ENCODE assay signal across 8 cellular contexts in genomic region chr12:81128930-81129554, GRCh38. TPM values are rescaled to one million over a fixed set of nuclear protein-coding genes. Genes with fewer than 3 reads are reported as not detected.
DNase-seq lines count a peak whose midpoint lies in the region; ATAC-seq and TF ChIP-seq lines count a peak whose summit lies in the region.

No MANE protein-coding gene starts in this region.

- in situ Hi-C loops in mammary epithelial cell (cut with MboI; ENCODE audit: low sequenced_read_pairs in 2 of 2): no loop called here

- TF ChIP-seq CTCF in mammary epithelial cell (conservative IDR thresholded peaks at IDR 0.05 in 1 of 2, IDR thresholded peaks at IDR 0.05 in 1 of 2; ENCODE audit: extremely low read depth in 1 of 2, insufficient read depth in 1 of 2, low read depth in 1 of 2, low read length in 2 of 2): peak; percentile 88 to 94

- WGBS in mammary epithelial cell (ENCODE audit: low coverage, missing lambda C conversion rate): 0% methylated on average over 2 of the region's 2 CpGs

- H3K4me2 ChIP-seq in mammary epithelial cell (ENCODE audit: insufficient read depth, low read depth, low read length): no peak overlapping the region

- no peaks in the 10 kb centered on the region for H3K79me2 ChIP-seq in mammary epithelial cell (ENCODE audit: insufficient read depth, low read length)

- H3K4me3 ChIP-seq in mammary epithelial cell (replicated peaks in 1 of 3; ENCODE audit: insufficient read depth in 1 of 3, low read depth in 2 of 3, low read length in 3 of 3): no peak overlapping the region

- no peaks in the 10 kb centered on the region for H3K27me3 Mint-ChIP-seq in activated naive CD4-positive, alpha-beta T cell treated with anti-CD3 and anti-CD28 coated beads, Interleukin-2, amount 10 ng/mL, durations not matched to agents 7 days and 5 days

- no peak overlapping the region for H3K27ac Mint-ChIP-seq in activated naive CD4-positive, alpha-beta T cell treated with anti-CD3 and anti-CD28 coated beads, Interleukin-2, amount 10 ng/mL, durations not matched to agents 7 days and 5 days

- DNase-seq in DMS53 treated with DMSO at 0.1 percent for 48 hours (lab: John Stamatoyannopoulos, UW; ENCODE audit: unreplicated experiment): peak; percentile 92
- peak; percentile 38 to 62 for DNase-seq in NCI-H526 (lab: John Stamatoyannopoulos, UW)
- peak; percentile 27 for DNase-seq in mammary epithelial cell
- peak; percentile 55 for DNase-seq in left kidney (ENCODE audit: low read depth, low spot score)
- DNase-seq in activated naive CD4-positive, alpha-beta T cell treated with anti-CD3 and anti-CD28 coated beads, Interleukin-2, amount 10 ng/mL, durations not matched to agents 7 days and 5 days: no peak
- no peak for DNase-seq in stimulated activated CD4-positive, alpha-beta T cell treated with anti-CD3 and anti-CD28 coated beads, Interleukin-2, amount 100 ng/mL, for 24 hours

- no peaks in the 10 kb centered on the region for H3K9me3 ChIP-seq in mammary epithelial cell (replicated peaks; ENCODE audit: insufficient read depth, low read length)

- H3K36me3 Mint-ChIP-seq in activated naive CD4-positive, alpha-beta T cell treated with anti-CD3 and anti-CD28 coated beads, Interleukin-2, amount 10 ng/mL, durations not matched to agents 7 days and 5 days: no peaks in the 10 kb centered on the region

- H3K4me1 ChIP-seq in mammary epithelial cell (ENCODE audit: insufficient read depth, low read length): no peaks in the 10 kb centered on the region

- H3K4me3 Mint-ChIP-seq in activated naive CD4-positive, alpha-beta T cell treated with anti-CD3 and anti-CD28 coated beads, Interleukin-2, amount 10 ng/mL, durations not matched to agents 7 days and 5 days: no peak overlapping the region

- intact Hi-C loops in mammary epithelial cell (cut with micrococcal nuclease): loop anchor here (1.0 kb wide), 1 partner anchor 717 kb away; no protein-coding TSS in a partner anchor

- H3K36me3 ChIP-seq in mammary epithelial cell (ENCODE audit: insufficient read depth, low read length): no peaks in the 10 kb centered on the region

- no peak overlapping the region for H3K27ac ChIP-seq in mammary epithelial cell (ENCODE audit: insufficient read depth, low read depth, low read length)

- peaks cover 9% of the 10 kb centered on the region for H3K9me3 Mint-ChIP-seq in activated naive CD4-positive, alpha-beta T cell treated with anti-CD3 and anti-CD28 coated beads, Interleukin-2, amount 10 ng/mL, durations not matched to agents 7 days and 5 days

- no peak overlapping the region for H3K9ac ChIP-seq in mammary epithelial cell (ENCODE audit: insufficient read depth, low read length)

- CTCF ChIA-PET in mammary epithelial cell (lab: Charles Lee; ENCODE audit: low non-redundant PET): interaction anchor here (0.7 kb wide), 1 partner anchor 119 kb away, joined by 3 read pairs; no protein-coding TSS in a partner anchor
- CTCF ChIA-PET in activated naive CD4-positive, alpha-beta T cell treated with anti-CD3 and anti-CD28 coated beads, Interleukin-2, amount 10 ng/mL, durations not matched to agents 7 days and 5 days (lab: Charles Lee): no interaction called here

- dilution Hi-C loops in mammary epithelial cell (cut with HindIII; ENCODE audit: low sequenced_read_pairs): no loop called here

- no TSS peak for BruUV-seq in mammary epithelial cell (replicated peaks; lab: Mats Ljungman, UMichigan)

- no peaks in the 10 kb centered on the region for H4K20me1 ChIP-seq in mammary epithelial cell (ENCODE audit: insufficient read depth, low read length)

- H3K4me1 Mint-ChIP-seq in activated naive CD4-positive, alpha-beta T cell treated with anti-CD3 and anti-CD28 coated beads, Interleukin-2, amount 10 ng/mL, durations not matched to agents 7 days and 5 days: no peaks in the 10 kb centered on the region

- H3K27me3 ChIP-seq in mammary epithelial cell (ENCODE audit: insufficient read depth, low read length): no peaks in the 10 kb centered on the region

- no peak overlapping the region for H2AFZ ChIP-seq in mammary epithelial cell (ENCODE audit: low read depth, low read length)

- ATAC-seq in GM21390 (IDR thresholded peaks at IDR 0.05; ENCODE audit: unreplicated experiment): peak; percentile 100
- ATAC-seq in HG03520 (IDR thresholded peaks at IDR 0.05; ENCODE audit: unreplicated experiment): peak; percentile 99

RNA-seq across cellular contexts. Expression of gene ACSS3, which starts 51.2 kb away (rescaled TPM):
- total RNA-seq in mammary epithelial cell: 10 to 100 TPM in 1 of 2 donors, not detected in 1; 13.8 TPM
- 0.01 TPM for polyA plus RNA-seq in mammary epithelial cell
- not detected for polyA minus RNA-seq in mammary epithelial cell

Comparison
In these comparisons a context has a peak if more than half of its experiments do, and no peak if none do; other contexts are left out.
1. DNase-seq: peak in DMS53 treated with DMSO at 0.1 percent for 48 hours (single experiment), NCI-H526 (2 of 2), mammary epithelial cell (single experiment) and left kidney (single experiment); none in activated naive CD4-positive, alpha-beta T cell treated with anti-CD3 and anti-CD28 coated beads, Interleukin-2, amount 10 ng/mL, durations not matched to agents 7 days and 5 days (single experiment) and stimulated activated CD4-positive, alpha-beta T cell treated with anti-CD3 and anti-CD28 coated beads, Interleukin-2, amount 100 ng/mL, for 24 hours (0 of 2).